Comparison of ENCODE assay signal across 37 cellular contexts in genomic region chr2:117257369-117257768, GRCh38.
"Had no signal": no experiment of that assay in that cellular context is flagged by ENCODE, and none has a peak within 500 bp of the region (broad histone marks: within the 10 kb centered on the region; RNA-seq: fewer than 3 reads in every experiment).

No MANE protein-coding gene starts in this region.

- H3K27me3 Mint-ChIP-seq: activated naive CD4-positive, alpha-beta T cell treated with anti-CD3 and anti-CD28 coated beads, Interleukin-2, amount 10 ng/mL, durations not matched to agents 7 days and 5 days; activated naive CD4-positive, alpha-beta T cell treated with anti-CD3 and anti-CD28 coated beads, Interleukin-2, amount 50 U/mL, for 24 hours; activated naive CD8-positive, alpha-beta T cell; activated naive CD8-positive, alpha-beta T cell treated with anti-CD3 and anti-CD28 coated beads for 36 hours; activated naive CD8-positive, alpha-beta T cell treated with anti-CD3 and anti-CD28 coated beads, Interleukin-2, amount 10 ng/mL, durations not matched to agents 7 days and 5 days; activated naive CD8-positive, alpha-beta T cell treated with anti-CD3 and anti-CD28 coated beads, Interleukin-2, amount 50 U/mL, for 24 hours; activated T-cell treated with anti-CD3 and anti-CD28 coated beads, Interleukin-2, amount 50 U/mL, for 24 hours; activated T-helper 17 cell treated with anti-CD3 and anti-CD28 coated beads, Interleukin-2, amount 50 U/mL, for 72 hours; brain; central memory CD8-positive, alpha-beta T cell had no signal

- H3K36me3 ChIP-seq: adrenal gland, ascending aorta, brain microvascular endothelial cell, breast epithelium, cardiac muscle cell had no signal

- H3K4me3 Mint-ChIP-seq: activated naive CD4-positive, alpha-beta T cell treated with anti-CD3 and anti-CD28 coated beads for 36 hours; activated naive CD4-positive, alpha-beta T cell treated with anti-CD3 and anti-CD28 coated beads, Interleukin-2, amount 10 ng/mL, durations not matched to agents 7 days and 5 days; activated naive CD4-positive, alpha-beta T cell treated with anti-CD3 and anti-CD28 coated beads, Interleukin-2, amount 50 U/mL, for 24 hours; activated naive CD8-positive, alpha-beta T cell; activated naive CD8-positive, alpha-beta T cell treated with anti-CD3 and anti-CD28 coated beads for 36 hours; activated naive CD8-positive, alpha-beta T cell treated with anti-CD3 and anti-CD28 coated beads, Interleukin-2, amount 10 ng/mL, durations not matched to agents 7 days and 5 days; activated naive CD8-positive, alpha-beta T cell treated with anti-CD3 and anti-CD28 coated beads, Interleukin-2, amount 50 U/mL, for 24 hours; activated T-cell treated with anti-CD3 and anti-CD28 coated beads, Interleukin-2, amount 50 U/mL, for 24 hours; activated T-cell treated with anti-CD3 and anti-CD28 coated beads, Interleukin-2, amount 50 U/mL, for 4 hours; activated T-cell treated with anti-CD3 and anti-CD28 coated beads, Interleukin-2, amount 50 U/mL, for 72 hours; activated T-helper 1 cell treated with anti-CD3 and anti-CD28 coated beads, Interleukin-12 subunit alpha, Interleukin-12 subunit beta, Interleukin-2, Interleukin-4 antibody, amounts not matched to agents 30 ng/mL and 10 ng/mL and 1 ng/mL, durations not matched to agents 14 hours and 24 hours and 36 hours; activated T-helper 17 cell treated with anti-CD3 and anti-CD28 coated beads, Interleukin-2, amount 50 U/mL, for 72 hours; brain; central memory CD8-positive, alpha-beta T cell had no signal

- H3K9me3 ChIP-seq: adrenal gland, ascending aorta, body of pancreas had no signal

- ATAC-seq: activated naive CD4-positive, alpha-beta T cell treated with anti-CD3 and anti-CD28 coated beads, Interleukin-2, amount 50 U/mL, for 72 hours; activated naive CD8-positive, alpha-beta T cell treated with anti-CD3 and anti-CD28 coated beads, Interleukin-2, amount 50 U/mL, for 24 hours; activated T-cell treated with anti-CD3 and anti-CD28 coated beads, Interleukin-2, amount 50 U/mL, for 4 hours; activated T-cell treated with anti-CD3 and anti-CD28 coated beads, Interleukin-2, amount 50 U/mL, for 72 hours; activated T-helper 17 cell treated with anti-CD3 and anti-CD28 coated beads, Interleukin-2, amount 50 U/mL, for 72 hours; body of pancreas had no signal

- H3K4me1 ChIP-seq: adrenal gland, ascending aorta, body of pancreas, breast epithelium had no signal

- H3K27me3 ChIP-seq: adrenal gland, ascending aorta, body of pancreas, brain microvascular endothelial cell, breast epithelium, cardiac muscle cell had no signal

- H3K4me3 ChIP-seq: adrenal gland, ascending aorta, body of pancreas, breast epithelium, cardiac muscle cell had no signal

- DNase-seq: activated effector memory CD4-positive, alpha-beta T cell treated with anti-CD3 and anti-CD28 coated beads, Interleukin-2, amount 50 U/mL, for 16 hours; activated effector memory CD4-positive, alpha-beta T cell treated with Interleukin-2 at 50 U/mL for 16 hours; activated gamma-delta T cell; activated gamma-delta T cell treated with Interleukin-2 at 50 U/mL for 16 hours; activated naive CD4-positive, alpha-beta T cell; activated naive CD4-positive, alpha-beta T cell treated with anti-CD3 and anti-CD28 coated beads for 36 hours; activated naive CD4-positive, alpha-beta T cell treated with anti-CD3 and anti-CD28 coated beads, Interleukin-2, amount 10 ng/mL, durations not matched to agents 7 days and 5 days; activated naive CD4-positive, alpha-beta T cell treated with anti-CD3 and anti-CD28 coated beads, Interleukin-2, amount 50 U/mL, for 16 hours; activated naive CD4-positive, alpha-beta T cell treated with Interleukin-2 at 50 U/mL for 16 hours; activated naive CD8-positive, alpha-beta T cell treated with anti-CD3 and anti-CD28 coated beads for 36 hours; activated naive CD8-positive, alpha-beta T cell treated with anti-CD3 and anti-CD28 coated beads, Interleukin-2, amount 10 ng/mL, durations not matched to agents 7 days and 5 days; activated naive CD8-positive, alpha-beta T cell treated with anti-CD3 and anti-CD28 coated beads, Interleukin-2, amount 50 U/mL, for 24 hours; activated T-cell treated with anti-CD3 and anti-CD28 coated beads, Interleukin-2, amount 50 U/mL, for 24 hours; activated T-cell treated with anti-CD3 and anti-CD28 coated beads, Interleukin-2, amount 50 U/mL, for 4 hours; activated T-cell treated with anti-CD3 and anti-CD28 coated beads, Interleukin-2, amount 50 U/mL, for 48 hours; activated T-cell treated with anti-CD3 and anti-CD28 coated beads, Interleukin-2, amount 50 U/mL, for 72 hours; adrenal gland; amniotic stem cell; amygdala; anterior cingulate cortex; aorta; body of pancreas; brain microvascular endothelial cell; caudate nucleus; central memory CD4-positive, alpha-beta T cell; cerebellar nuclear complex had no signal

- H3K27ac Mint-ChIP-seq: activated naive CD4-positive, alpha-beta T cell treated with anti-CD3 and anti-CD28 coated beads for 36 hours; activated naive CD4-positive, alpha-beta T cell treated with anti-CD3 and anti-CD28 coated beads, Interleukin-2, amount 10 ng/mL, durations not matched to agents 7 days and 5 days; activated naive CD4-positive, alpha-beta T cell treated with anti-CD3 and anti-CD28 coated beads, Interleukin-2, amount 50 U/mL, for 24 hours; activated naive CD4-positive, alpha-beta T cell treated with anti-CD3 and anti-CD28 coated beads, Interleukin-2, amount 50 U/mL, for 72 hours; activated naive CD8-positive, alpha-beta T cell; activated naive CD8-positive, alpha-beta T cell treated with anti-CD3 and anti-CD28 coated beads for 36 hours; activated naive CD8-positive, alpha-beta T cell treated with anti-CD3 and anti-CD28 coated beads, Interleukin-2, amount 10 ng/mL, durations not matched to agents 7 days and 5 days; activated naive CD8-positive, alpha-beta T cell treated with anti-CD3 and anti-CD28 coated beads, Interleukin-2, amount 50 U/mL, for 24 hours; activated T-cell treated with anti-CD3 and anti-CD28 coated beads, Interleukin-2, amount 50 U/mL, for 24 hours; activated T-cell treated with anti-CD3 and anti-CD28 coated beads, Interleukin-2, amount 50 U/mL, for 72 hours; activated T-helper 1 cell treated with anti-CD3 and anti-CD28 coated beads, Interleukin-12 subunit alpha, Interleukin-12 subunit beta, Interleukin-2, Interleukin-4 antibody, amounts not matched to agents 30 ng/mL and 10 ng/mL and 1 ng/mL, durations not matched to agents 14 hours and 24 hours and 36 hours; activated T-helper 17 cell treated with anti-CD3 and anti-CD28 coated beads, Interleukin-2, amount 50 U/mL, for 72 hours; activated T-helper 2 cell treated with anti-CD3 and anti-CD28 coated beads, Interferon-gamma antibody, Interleukin-2, Interleukin-4, amounts not matched to agents 10 μg/mL and 5 μg/mL and 100 μg/mL, durations not matched to agents 14 hours and 24 hours and 36 hours; brain had no signal

- H3K36me3 Mint-ChIP-seq: activated naive CD4-positive, alpha-beta T cell treated with anti-CD3 and anti-CD28 coated beads, Interleukin-2, amount 10 ng/mL, durations not matched to agents 7 days and 5 days; activated naive CD4-positive, alpha-beta T cell treated with anti-CD3 and anti-CD28 coated beads, Interleukin-2, amount 50 U/mL, for 24 hours; activated naive CD4-positive, alpha-beta T cell treated with anti-CD3 and anti-CD28 coated beads, Interleukin-2, amount 50 U/mL, for 72 hours; activated naive CD8-positive, alpha-beta T cell; activated naive CD8-positive, alpha-beta T cell treated with anti-CD3 and anti-CD28 coated beads for 36 hours; activated naive CD8-positive, alpha-beta T cell treated with anti-CD3 and anti-CD28 coated beads, Interleukin-2, amount 10 ng/mL, durations not matched to agents 7 days and 5 days; brain had no signal

- H3K27ac ChIP-seq: adrenal gland, ascending aorta, body of pancreas, brain microvascular endothelial cell, breast epithelium, cardiac muscle cell had no signal

- H3K4me1 Mint-ChIP-seq: activated naive CD4-positive, alpha-beta T cell treated with anti-CD3 and anti-CD28 coated beads, Interleukin-2, amount 10 ng/mL, durations not matched to agents 7 days and 5 days; activated naive CD4-positive, alpha-beta T cell treated with anti-CD3 and anti-CD28 coated beads, Interleukin-2, amount 50 U/mL, for 24 hours; activated naive CD8-positive, alpha-beta T cell treated with anti-CD3 and anti-CD28 coated beads for 36 hours; activated naive CD8-positive, alpha-beta T cell treated with anti-CD3 and anti-CD28 coated beads, Interleukin-2, amount 10 ng/mL, durations not matched to agents 7 days and 5 days; activated naive CD8-positive, alpha-beta T cell treated with anti-CD3 and anti-CD28 coated beads, Interleukin-2, amount 50 U/mL, for 24 hours; activated T-helper 17 cell treated with anti-CD3 and anti-CD28 coated beads, Interleukin-2, amount 50 U/mL, for 72 hours; brain; central memory CD8-positive, alpha-beta T cell had no signal
